Comparison of ENCODE assay signal across 1 cellular context in genomic region chr12:47741340-47741703, GRCh38.
A peak's percentile ranks its signal among the peaks of the same experiment; 100 is the strongest.
TF ChIP-seq lines count a peak whose summit lies in the region.

No MANE protein-coding gene starts in this region.

TF ChIP-seq in HEK293, 187 proteins besides CTCF, POLR2A, EP300 and RAD21 (continued from another document):
- TF ChIP-seq ZBTB44 (tag by site-specific recombination; IDR thresholded peaks at IDR 0.05) = peak; percentile 58; the same call in 1 of the 2 replicates
- TF ChIP-seq, protein P1, sequence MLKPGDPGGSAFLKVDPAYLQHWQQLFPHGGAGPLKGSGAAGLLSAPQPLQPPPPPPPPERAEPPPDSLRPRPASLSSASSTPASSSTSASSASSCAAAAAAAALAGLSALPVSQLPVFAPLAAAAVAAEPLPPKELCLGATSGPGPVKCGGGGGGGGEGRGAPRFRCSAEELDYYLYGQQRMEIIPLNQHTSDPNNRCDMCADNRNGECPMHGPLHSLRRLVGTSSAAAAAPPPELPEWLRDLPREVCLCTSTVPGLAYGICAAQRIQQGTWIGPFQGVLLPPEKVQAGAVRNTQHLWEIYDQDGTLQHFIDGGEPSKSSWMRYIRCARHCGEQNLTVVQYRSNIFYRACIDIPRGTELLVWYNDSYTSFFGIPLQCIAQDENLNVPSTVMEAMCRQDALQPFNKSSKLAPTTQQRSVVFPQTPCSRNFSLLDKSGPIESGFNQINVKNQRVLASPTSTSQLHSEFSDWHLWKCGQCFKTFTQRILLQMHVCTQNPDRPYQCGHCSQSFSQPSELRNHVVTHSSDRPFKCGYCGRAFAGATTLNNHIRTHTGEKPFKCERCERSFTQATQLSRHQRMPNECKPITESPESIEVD (tag by site-specific recombination; IDR thresholded peaks at IDR 0.05) = no peak
- TF ChIP-seq ZNF580 (tag by site-specific recombination; IDR thresholded peaks at IDR 0.05) = no peak
- TF ChIP-seq, protein P2, sequence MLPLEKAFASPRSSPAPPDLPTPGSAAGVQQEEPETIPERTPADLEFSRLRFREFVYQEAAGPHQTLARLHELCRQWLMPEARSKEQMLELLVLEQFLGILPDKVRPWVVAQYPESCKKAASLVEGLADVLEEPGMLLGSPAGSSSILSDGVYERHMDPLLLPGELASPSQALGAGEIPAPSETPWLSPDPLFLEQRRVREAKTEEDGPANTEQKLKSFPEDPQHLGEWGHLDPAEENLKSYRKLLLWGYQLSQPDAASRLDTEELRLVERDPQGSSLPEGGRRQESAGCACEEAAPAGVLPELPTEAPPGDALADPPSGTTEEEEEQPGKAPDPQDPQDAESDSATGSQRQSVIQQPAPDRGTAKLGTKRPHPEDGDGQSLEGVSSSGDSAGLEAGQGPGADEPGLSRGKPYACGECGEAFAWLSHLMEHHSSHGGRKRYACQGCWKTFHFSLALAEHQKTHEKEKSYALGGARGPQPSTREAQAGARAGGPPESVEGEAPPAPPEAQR (tag by site-specific recombination; IDR thresholded peaks at IDR 0.05) = no peak
- peak; percentile 42; the same call in 1 of the 2 replicates for TF ChIP-seq ZNF600 (tag by site-specific recombination; IDR thresholded peaks at IDR 0.05)
- peak; percentile 37; the same call in 1 of the 2 replicates for TF ChIP-seq PRDM10 (tag by site-specific recombination; IDR thresholded peaks at IDR 0.05)
- peak; percentile 81 for TF ChIP-seq EGR2 (tag by site-specific recombination; IDR thresholded peaks at IDR 0.05; ENCODE audit: low read depth)
- TF ChIP-seq ZNF660 (tag by site-specific recombination; IDR thresholded peaks at IDR 0.05) = 0 out of 2 replicates have a peak, but pooled peaks have one; percentile 26
- peak; percentile 57 for TF ChIP-seq ZBTB48 (tag by site-specific recombination; IDR thresholded peaks at IDR 0.05)
- peak; percentile 60 for TF ChIP-seq KLF1 (tag by site-specific recombination; IDR thresholded peaks at IDR 0.05)
